8 cellular contexts compared by ENCODE assay signal in genomic region chr22:36277482-36278291, GRCh38. TPM values are rescaled to one million over a fixed set of nuclear protein-coding genes. Genes with fewer than 3 reads are reported as not detected.
A peak's percentile ranks its signal among the peaks of the same experiment; 100 is the strongest.
DNase-seq lines count a peak whose midpoint lies in the region; ATAC-seq and TF ChIP-seq lines count a peak whose summit lies in the region.

No MANE protein-coding gene starts in this region.

- H3K9me3 ChIP-seq in MM.1S (replicated peaks; ENCODE audit: insufficient read depth, low read length) (no peaks in the 10 kb centered on the region), right lobe of liver (no peaks in the 10 kb centered on the region)

- H3K4me1 Mint-ChIP-seq in chondrocyte (ENCODE audit: low read depth) = peaks cover 12% of the 10 kb centered on the region

- intact Hi-C loops in right lobe of liver (cut with DNase I) = no loop called here

- H3F3A ChIP-seq in MM.1S (ENCODE audit: insufficient read depth, low read length) = peaks cover 32% of the 10 kb centered on the region

- TF ChIP-seq POLR2A in right lobe of liver (IDR thresholded peaks at IDR 0.05) = no peak

- no peaks in the 10 kb centered on the region for H3K27me3 Mint-ChIP-seq in chondrocyte (ENCODE audit: low read depth)

- TF ChIP-seq CTCF in MM.1S (IDR thresholded peaks at IDR 0.05; ENCODE audit: low read length) (peak; percentile 67), chondrocyte (IDR thresholded peaks at IDR 0.05) (peak; percentile 86), right lobe of liver (IDR thresholded peaks at IDR 0.05) (peak; percentile 56 to 82 (median 81))

- peak; percentile 68 to 84 (median 80) for ATAC-seq in right lobe of liver
- ATAC-seq in HG02973 (IDR thresholded peaks at IDR 0.05; ENCODE audit: unreplicated experiment) = no peak

- no peak overlapping the region for H3K27ac ChIP-seq in MM.1S (ENCODE audit: low read length)
- H3K27ac ChIP-seq in right lobe of liver = peak overlapping the region in 2 of 3 donors; percentile 69

- H2AFZ ChIP-seq in MM.1S (ENCODE audit: low read length) = no peak overlapping the region

- no peak overlapping the region for H3K4me3 Mint-ChIP-seq in chondrocyte (ENCODE audit: unreplicated experiment)

- H3K79me2 ChIP-seq in MM.1S (ENCODE audit: low read length) = no peaks in the 10 kb centered on the region

- WGBS in right lobe of liver (ENCODE audit: insufficient coverage, low coverage, low lambda C conversion rate, missing lambda C conversion rate) = 27% methylated on average over 8 of the region's 18 CpGs

- DNase-seq in DMS 273 (lab: John Stamatoyannopoulos, UW; ENCODE audit: unreplicated experiment) (peak; percentile 67), DMS 273 treated with DMSO at 0.1 percent for 48 hours (lab: John Stamatoyannopoulos, UW) (no peak), MM.1S (peak; percentile 72), chondrocyte (ENCODE audit: low spot score) (peak; percentile 58), right lobe of liver (peak in 1 of 3 donors; percentile 63)
- peak; percentile 51 to 58 for DNase-seq in activated CD4-positive, alpha-beta T cell treated with anti-CD3 and anti-CD28 coated beads for 24 hours (ENCODE audit: low read depth in 2 of 2)
- DNase-seq in stimulated activated CD8-positive, alpha-beta memory T cell treated with anti-CD3 and anti-CD28 coated beads, Interleukin-15, amount 100 ng/mL, for 1 hour (ENCODE audit: low read depth) = peak; percentile 43

- H4K20me1 ChIP-seq in MM.1S (ENCODE audit: insufficient read depth, low read length) = 0 out of 2 replicates have a peak, but pooled peaks cover 4% of the 10 kb centered on the region

- H3K4me2 ChIP-seq in MM.1S (ENCODE audit: low read depth, low read length) = no peak overlapping the region

- H3K4me3 ChIP-seq in MM.1S (ENCODE audit: low read length) (no peak overlapping the region), right lobe of liver (no peak overlapping the region)

- no peaks in the 10 kb centered on the region for H3K9me2 ChIP-seq in MM.1S (replicated peaks; ENCODE audit: insufficient read depth, low read length)

- H3K36me3 ChIP-seq in MM.1S (replicated peaks; ENCODE audit: insufficient read depth, low read length) = peaks cover 3% of the 10 kb centered on the region
- peaks cover 0 to 18% (median 8%) of the 10 kb centered on the region in 4 donors for H3K36me3 ChIP-seq in right lobe of liver

- peaks cover 26% of the 10 kb centered on the region for H3K36me3 Mint-ChIP-seq in chondrocyte (ENCODE audit: low read depth)

- no peaks in the 10 kb centered on the region for H3K9me3 Mint-ChIP-seq in chondrocyte (ENCODE audit: low read depth)

- H3K27me3 ChIP-seq in MM.1S (replicated peaks; ENCODE audit: insufficient read depth, low read length) (no peaks in the 10 kb centered on the region), right lobe of liver (no peaks in the 10 kb centered on the region)

- no peak overlapping the region for H3K9ac ChIP-seq in MM.1S (ENCODE audit: low read length)

- H3K27ac Mint-ChIP-seq in chondrocyte (ENCODE audit: unreplicated experiment) = peak overlapping the region; percentile 49

- H3K4me1 ChIP-seq in MM.1S (ENCODE audit: low read length) = 0 out of 2 replicates have a peak, but pooled peaks cover 3% of the 10 kb centered on the region
- H3K4me1 ChIP-seq in right lobe of liver = peaks cover 0 to 37% (median 18%) of the 10 kb centered on the region in 4 donors

RNA-seq across cellular contexts. Expression of gene APOL1, which starts 24.8 kb away (rescaled TPM):
- total RNA-seq in chondrocyte (16.7 to 38.4 TPM (median 16.9 TPM) in 3 replicates), right lobe of liver (100 to 1,000 TPM in 5 of 6 experiments, 10 to 100 TPM in 1; 85.1 to 299 (median 119) TPM)

RNA-seq across cellular contexts. Expression of gene APOL2, which starts 38.4 kb away (rescaled TPM):
- total RNA-seq in chondrocyte (58.7 to 84.1 TPM (median 83.8 TPM) in 3 replicates), right lobe of liver (100 to 1,000 TPM in 1 of 6 experiments, 10 to 100 TPM in 5; 40.8 to 121 (median 57.5) TPM)
